Comparison of ENCODE assay signal across 31 cellular contexts in the genomic region with DNA sequence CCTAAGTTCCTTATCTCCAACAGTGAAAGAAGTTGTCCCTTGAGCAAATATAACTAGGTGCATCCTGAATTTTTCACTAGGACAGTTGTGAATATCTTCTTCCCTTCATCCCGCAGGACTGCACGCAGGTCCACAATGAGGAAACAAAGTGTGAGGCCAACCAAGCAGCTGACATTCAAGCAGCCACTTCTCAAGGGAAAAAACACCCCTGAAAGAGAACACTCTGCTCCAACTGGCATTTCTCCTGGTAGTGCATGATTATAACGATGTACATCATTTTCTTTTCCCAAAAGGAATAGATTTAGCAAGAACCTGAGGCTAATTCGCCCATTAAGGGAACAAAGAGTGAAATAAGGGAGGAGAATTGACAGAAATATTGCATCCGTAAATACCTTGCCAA.
"Had no signal": no experiment of that assay in that cellular context is flagged by ENCODE, and none has a peak within 500 bp of the region (broad histone marks: within the 10 kb centered on the region; RNA-seq: fewer than 3 reads in every experiment).

No MANE protein-coding gene starts in this region.

- H3K36me3 Mint-ChIP-seq: activated CD4-positive, alpha-beta memory T cell treated with anti-CD3 and anti-CD28 coated beads for 36 hours; activated CD8-positive, alpha-beta memory T cell treated with anti-CD3 and anti-CD28 coated beads, Interleukin-2, amount 10 ng/mL, durations not matched to agents 7 days and 5 days; activated naive CD4-positive, alpha-beta T cell treated with anti-CD3 and anti-CD28 coated beads, Interleukin-2, amount 50 U/mL, for 24 hours; activated naive CD8-positive, alpha-beta T cell treated with anti-CD3 and anti-CD28 coated beads for 36 hours had no signal

- H3K4me3 ChIP-seq: adrenal gland, body of pancreas, esophagus muscularis mucosa, gastroesophageal sphincter had no signal

- H3K9me3 Mint-ChIP-seq: activated CD4-positive, alpha-beta memory T cell treated with anti-CD3 and anti-CD28 coated beads for 36 hours; activated CD4-positive, alpha-beta T cell treated with anti-CD3 and anti-CD28 coated beads, Interleukin-2, amount 10 ng/mL, durations not matched to agents 24 days and 14 days; activated naive CD4-positive, alpha-beta T cell treated with anti-CD3 and anti-CD28 coated beads for 36 hours; activated naive CD4-positive, alpha-beta T cell treated with anti-CD3 and anti-CD28 coated beads, Interleukin-2, amount 50 U/mL, for 24 hours; activated naive CD8-positive, alpha-beta T cell treated with anti-CD3 and anti-CD28 coated beads for 36 hours; activated naive CD8-positive, alpha-beta T cell treated with anti-CD3 and anti-CD28 coated beads, Interleukin-2, amount 50 U/mL, for 24 hours; activated T-helper 1 cell treated with anti-CD3 and anti-CD28 coated beads, Interleukin-12 subunit alpha, Interleukin-12 subunit beta, Interleukin-2, Interleukin-4 antibody, amounts not matched to agents 30 ng/mL and 10 ng/mL and 1 ng/mL, durations not matched to agents 14 hours and 24 hours and 36 hours; activated T-helper 2 cell treated with anti-CD3 and anti-CD28 coated beads, Interferon-gamma antibody, Interleukin-2, Interleukin-4, amounts not matched to agents 10 μg/mL and 5 μg/mL and 100 μg/mL, durations not matched to agents 14 hours and 24 hours and 36 hours; effector memory CD8-positive, alpha-beta T cell had no signal

- DNase-seq: activated CD4-positive, alpha-beta memory T cell treated with anti-CD3 and anti-CD28 coated beads for 36 hours; activated CD4-positive, alpha-beta T cell treated with anti-CD3 and anti-CD28 coated beads for 36 hours; activated CD4-positive, alpha-beta T cell treated with anti-CD3 and anti-CD28 coated beads, Interleukin-2, amount 10 ng/mL, durations not matched to agents 24 days and 14 days; activated CD4-positive, CD25-positive, alpha-beta regulatory T cell; activated CD4-positive, CD25-positive, alpha-beta regulatory T cell treated with anti-CD3 and anti-CD28 coated beads, Interleukin-2, amount 50 U/mL, for 72 hours; activated CD8-positive, alpha-beta memory T cell treated with anti-CD3 and anti-CD28 coated beads, Interleukin-2, amount 10 ng/mL, durations not matched to agents 7 days and 5 days; activated CD8-positive, alpha-beta memory T cell treated with anti-CD3 and anti-CD28 coated beads, Interleukin-2, amount 50 U/mL, for 4 hours; activated CD8-positive, alpha-beta T cell treated with anti-CD3 and anti-CD28 coated beads, Interleukin-2, amount 10 ng/mL, durations not matched to agents 7 days and 5 days; activated effector memory CD4-positive, alpha-beta T cell treated with anti-CD3 and anti-CD28 coated beads, Interleukin-2, amount 50 U/mL, for 16 hours; activated naive CD4-positive, alpha-beta T cell treated with anti-CD3 and anti-CD28 coated beads for 36 hours; activated naive CD8-positive, alpha-beta T cell treated with anti-CD3 and anti-CD28 coated beads for 36 hours; activated naive CD8-positive, alpha-beta T cell treated with anti-CD3 and anti-CD28 coated beads, Interleukin-2, amount 50 U/mL, for 24 hours; activated T-cell treated with anti-CD3 and anti-CD28 coated beads, Interleukin-2, amount 50 U/mL, for 1 hour; activated T-cell treated with anti-CD3 and anti-CD28 coated beads, Interleukin-2, amount 50 U/mL, for 48 hours; adrenal gland; amygdala; aorta; body of pancreas; caudate nucleus; cortex of kidney; dermis blood vessel endothelial cell; effector CD4-positive, alpha-beta T cell; effector memory CD8-positive, alpha-beta T cell; erythroblast; foreskin keratinocyte; T-helper 2 cell had no signal

- H3K4me3 Mint-ChIP-seq: activated CD4-positive, alpha-beta memory T cell treated with anti-CD3 and anti-CD28 coated beads for 36 hours; activated CD4-positive, alpha-beta T cell treated with anti-CD3 and anti-CD28 coated beads for 36 hours; activated CD4-positive, alpha-beta T cell treated with anti-CD3 and anti-CD28 coated beads, Interleukin-2, amount 10 ng/mL, durations not matched to agents 24 days and 14 days; activated CD8-positive, alpha-beta memory T cell treated with anti-CD3 and anti-CD28 coated beads, Interleukin-2, amount 10 ng/mL, durations not matched to agents 7 days and 5 days; activated CD8-positive, alpha-beta T cell treated with anti-CD3 and anti-CD28 coated beads, Interleukin-2, amount 10 ng/mL, durations not matched to agents 7 days and 5 days; activated naive CD4-positive, alpha-beta T cell treated with anti-CD3 and anti-CD28 coated beads for 36 hours; activated naive CD4-positive, alpha-beta T cell treated with anti-CD3 and anti-CD28 coated beads, Interleukin-2, amount 50 U/mL, for 24 hours; activated naive CD8-positive, alpha-beta T cell treated with anti-CD3 and anti-CD28 coated beads for 36 hours; activated naive CD8-positive, alpha-beta T cell treated with anti-CD3 and anti-CD28 coated beads, Interleukin-2, amount 50 U/mL, for 24 hours; activated T-helper 1 cell treated with anti-CD3 and anti-CD28 coated beads, Interleukin-12 subunit alpha, Interleukin-12 subunit beta, Interleukin-2, Interleukin-4 antibody, amounts not matched to agents 30 ng/mL and 10 ng/mL and 1 ng/mL, durations not matched to agents 14 hours and 24 hours and 36 hours; effector memory CD8-positive, alpha-beta T cell had no signal

- H3K4me1 ChIP-seq: adrenal gland, body of pancreas, foreskin keratinocyte, gastroesophageal sphincter had no signal

- H3K36me3 ChIP-seq: adrenal gland, esophagus muscularis mucosa, gastroesophageal sphincter had no signal

- H3K9me3 ChIP-seq: body of pancreas, esophagus muscularis mucosa, gastroesophageal sphincter had no signal

- H3K27ac Mint-ChIP-seq: activated CD4-positive, alpha-beta memory T cell treated with anti-CD3 and anti-CD28 coated beads for 36 hours; activated CD4-positive, alpha-beta T cell treated with anti-CD3 and anti-CD28 coated beads for 36 hours; activated CD4-positive, alpha-beta T cell treated with anti-CD3 and anti-CD28 coated beads, Interleukin-2, amount 10 ng/mL, durations not matched to agents 24 days and 14 days; activated CD8-positive, alpha-beta memory T cell treated with anti-CD3 and anti-CD28 coated beads, Interleukin-2, amount 10 ng/mL, durations not matched to agents 7 days and 5 days; activated CD8-positive, alpha-beta T cell treated with anti-CD3 and anti-CD28 coated beads, Interleukin-2, amount 10 ng/mL, durations not matched to agents 7 days and 5 days; activated naive CD4-positive, alpha-beta T cell treated with anti-CD3 and anti-CD28 coated beads for 36 hours; activated naive CD4-positive, alpha-beta T cell treated with anti-CD3 and anti-CD28 coated beads, Interleukin-2, amount 50 U/mL, for 24 hours; activated naive CD8-positive, alpha-beta T cell treated with anti-CD3 and anti-CD28 coated beads for 36 hours; activated naive CD8-positive, alpha-beta T cell treated with anti-CD3 and anti-CD28 coated beads, Interleukin-2, amount 50 U/mL, for 24 hours; activated T-helper 1 cell treated with anti-CD3 and anti-CD28 coated beads, Interleukin-12 subunit alpha, Interleukin-12 subunit beta, Interleukin-2, Interleukin-4 antibody, amounts not matched to agents 30 ng/mL and 10 ng/mL and 1 ng/mL, durations not matched to agents 14 hours and 24 hours and 36 hours; activated T-helper 2 cell treated with anti-CD3 and anti-CD28 coated beads, Interferon-gamma antibody, Interleukin-2, Interleukin-4, amounts not matched to agents 10 μg/mL and 5 μg/mL and 100 μg/mL, durations not matched to agents 14 hours and 24 hours and 36 hours; effector memory CD8-positive, alpha-beta T cell had no signal

- H3K4me1 Mint-ChIP-seq: activated naive CD4-positive, alpha-beta T cell treated with anti-CD3 and anti-CD28 coated beads, Interleukin-2, amount 50 U/mL, for 24 hours; activated naive CD8-positive, alpha-beta T cell treated with anti-CD3 and anti-CD28 coated beads, Interleukin-2, amount 50 U/mL, for 24 hours had no signal

- ATAC-seq: activated CD4-positive, alpha-beta T cell treated with anti-CD3 and anti-CD28 coated beads for 36 hours; activated CD8-positive, alpha-beta memory T cell treated with anti-CD3 and anti-CD28 coated beads, Interleukin-2, amount 10 ng/mL, durations not matched to agents 7 days and 5 days; activated CD8-positive, alpha-beta T cell treated with anti-CD3 and anti-CD28 coated beads, Interleukin-2, amount 10 ng/mL, durations not matched to agents 7 days and 5 days; activated naive CD8-positive, alpha-beta T cell treated with anti-CD3 and anti-CD28 coated beads, Interleukin-2, amount 50 U/mL, for 24 hours; body of pancreas; effector memory CD8-positive, alpha-beta T cell; foreskin keratinocyte; gastroesophageal sphincter had no signal

- H3K27ac ChIP-seq: adrenal gland, body of pancreas, esophagus muscularis mucosa, foreskin keratinocyte, gastroesophageal sphincter had no signal
